8 cellular contexts compared by ENCODE assay signal in the genomic region with DNA sequence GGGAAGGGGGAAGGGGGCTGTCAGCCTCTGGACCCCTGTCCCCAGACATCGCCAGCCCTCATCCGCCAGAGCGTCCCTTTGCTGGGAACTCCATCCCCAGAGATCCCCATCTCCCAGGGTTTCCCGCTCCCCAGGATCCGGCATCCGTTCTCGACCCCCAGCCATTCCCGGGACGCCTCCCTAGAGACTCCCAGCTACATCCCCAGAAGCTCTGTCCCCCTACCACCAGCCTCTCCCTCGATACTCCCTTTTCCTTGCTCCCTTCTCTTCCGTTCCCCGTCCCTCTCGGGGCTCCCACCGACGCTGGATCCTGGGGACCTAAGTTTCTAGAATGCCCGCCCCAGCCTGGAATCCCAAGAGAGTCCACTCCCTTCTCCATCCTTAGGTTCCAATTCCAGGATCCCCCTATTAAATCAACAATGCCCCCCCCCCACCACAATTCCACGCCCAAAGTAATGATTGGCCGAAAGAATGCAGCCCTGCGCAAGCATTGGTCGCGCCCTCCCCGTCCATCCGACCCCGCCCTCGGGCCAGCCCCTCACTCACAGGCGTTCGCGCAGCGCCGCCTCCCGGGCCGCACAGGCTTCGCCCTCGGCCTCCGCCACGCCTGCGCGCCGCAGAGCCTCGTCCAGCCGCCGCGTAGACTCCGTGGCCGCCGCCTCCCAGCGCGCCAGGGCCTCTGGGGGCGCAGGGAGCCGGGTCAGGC. TPM values are rescaled to one million over a fixed set of nuclear protein-coding genes. Genes with fewer than 3 reads are reported as not detected.
DNase-seq lines count a peak whose midpoint lies in the region; ATAC-seq lines count a peak whose summit lies in the region.

No MANE protein-coding gene starts in this region.

- DNase-seq in AG08396 (ENCODE audit: low spot score) (peak; percentile 98), NCI-H2227 (lab: John Stamatoyannopoulos, UW; ENCODE audit: unreplicated experiment) (peak; percentile 93), cerebellar cortex (ENCODE audit: low spot score) (peak; percentile 78), left colon (peak; percentile 90 to 93)
- peak; percentile 60 to 82 for DNase-seq in stimulated activated CD4-positive, alpha-beta T cell treated with anti-CD3 and anti-CD28 coated beads, Interleukin-1b, Interleukin-23, amount 100 ng/mL, for 1 hour (ENCODE audit: low read depth in 2 of 2)

- intact Hi-C loops in left colon (cut with DNase I, micrococcal nuclease), result loop anchor here in 1 of 2 donors (10.0 kb wide), 1 partner anchor 74 kb away; a partner anchor contains a TSS

- ATAC-seq in GM18868 (IDR thresholded peaks at IDR 0.05; ENCODE audit: unreplicated experiment), result peak; percentile 81
- peak; percentile 67 for ATAC-seq in HG03135 (IDR thresholded peaks at IDR 0.05; ENCODE audit: unreplicated experiment)
- peak; percentile 97 to 99 for ATAC-seq in activated CD4-positive, CD25-positive, alpha-beta regulatory T cell treated with anti-CD3 and anti-CD28 coated beads, Interleukin-2, amount 50 U/mL, for 24 hours
- peak; percentile 99 for ATAC-seq in left colon

RNA-seq across cellular contexts. Expression of a gene that starts 3.2 kb away (rescaled TPM):
- total RNA-seq in left colon, result under 1 TPM; 0.40 to 0.50 TPM

RNA-seq across cellular contexts. Expression of a gene that starts 13.7 kb away (rescaled TPM):
- 10 to 100 TPM; 38.2 to 42.1 TPM for total RNA-seq in left colon

RNA-seq across cellular contexts. Expression of a gene that starts 14.6 kb away (rescaled TPM):
- 10 to 100 TPM; 14.8 to 27.5 TPM for total RNA-seq in left colon

RNA-seq across cellular contexts. Expression of a gene that starts 29.0 kb away (rescaled TPM):
- 10 to 100 TPM; 54.4 to 60.7 TPM for total RNA-seq in left colon

RNA-seq across cellular contexts. Expression of a gene that starts 53.5 kb away (rescaled TPM):
- total RNA-seq in left colon, result 10 to 100 TPM; 17.8 to 21.9 TPM

Comparison
In these comparisons a context has a peak if more than half of its experiments do, and no peak if none do; other contexts are left out.
1. Peak in every context shown above with its lines: DNase-seq and ATAC-seq.